ENCODE assay signal across 1 cellular context in genomic region chr2:121260370-121261154, GRCh38.
TF ChIP-seq lines count a peak whose summit lies in the region.

No MANE protein-coding gene starts in this region.

TF ChIP-seq in HEK293, 187 proteins besides CTCF, POLR2A, EP300 and RAD21 (continued from another document and continues in another):
- TF ChIP-seq, protein P1, sequence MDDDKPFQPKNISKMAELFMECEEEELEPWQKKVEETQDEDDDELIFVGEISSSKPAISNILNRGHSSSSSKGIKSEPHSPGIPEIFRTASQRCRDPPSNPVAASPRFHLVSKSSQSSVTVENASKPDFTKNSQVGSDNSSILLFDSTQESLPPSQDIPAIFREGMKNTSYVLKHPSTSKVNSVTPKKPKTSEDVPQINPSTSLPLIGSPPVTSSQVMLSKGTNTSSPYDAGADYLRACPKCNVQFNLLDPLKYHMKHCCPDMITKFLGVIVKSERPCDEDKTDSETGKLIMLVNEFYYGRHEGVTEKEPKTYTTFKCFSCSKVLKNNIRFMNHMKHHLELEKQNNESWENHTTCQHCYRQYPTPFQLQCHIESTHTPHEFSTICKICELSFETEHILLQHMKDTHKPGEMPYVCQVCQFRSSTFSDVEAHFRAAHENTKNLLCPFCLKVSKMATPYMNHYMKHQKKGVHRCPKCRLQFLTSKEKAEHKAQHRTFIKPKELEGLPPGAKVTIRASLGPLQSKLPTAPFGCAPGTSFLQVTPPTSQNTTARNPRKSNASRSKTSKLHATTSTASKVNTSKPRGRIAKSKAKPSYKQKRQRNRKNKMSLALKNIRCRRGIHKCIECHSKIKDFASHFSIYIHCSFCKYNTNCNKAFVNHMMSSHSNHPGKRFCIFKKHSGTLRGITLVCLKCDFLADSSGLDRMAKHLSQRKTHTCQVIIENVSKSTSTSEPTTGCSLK (tag by site-specific recombination; IDR thresholded peaks at IDR 0.05): no peak
- TF ChIP-seq FEZF1 (tag by site-specific recombination; IDR thresholded peaks at IDR 0.05): peak; percentile 61
- TF ChIP-seq ZNF23 (tag by site-specific recombination; IDR thresholded peaks at IDR 0.05; ENCODE audit: borderline replicate concordance): no peak
- no peak for TF ChIP-seq PRDM1 (tag by site-specific recombination; IDR thresholded peaks at IDR 0.05)
- TF ChIP-seq ZNF16 (tag by site-specific recombination; IDR thresholded peaks at IDR 0.05; ENCODE audit: low read depth): no peak
- no peak for TF ChIP-seq ZNF341 (tag by site-specific recombination; IDR thresholded peaks at IDR 0.05; ENCODE audit: low read depth)
- no peak for TF ChIP-seq ZBTB1 (tag by site-specific recombination; IDR thresholded peaks at IDR 0.05)
- TF ChIP-seq OSR2 (tag by site-specific recombination; IDR thresholded peaks at IDR 0.05): peak; percentile 40; the same call in 1 of the 2 replicates
- TF ChIP-seq ZFP37 (tag by site-specific recombination; IDR thresholded peaks at IDR 0.05): no peak
- TF ChIP-seq MZF1 (tag by site-specific recombination; IDR thresholded peaks at IDR 0.05; ENCODE audit: borderline replicate concordance): no peak
- no peak for TF ChIP-seq ZNF610 (tag by site-specific recombination; IDR thresholded peaks at IDR 0.05; ENCODE audit: borderline replicate concordance)
- no peak for TF ChIP-seq BCL11B (tag by site-specific recombination; IDR thresholded peaks at IDR 0.05; ENCODE audit: low read depth)
- no peak for TF ChIP-seq ZNF473 (tag by site-specific recombination; IDR thresholded peaks at IDR 0.05)
- TF ChIP-seq ZNF416 (tag by site-specific recombination; IDR thresholded peaks at IDR 0.05): no peak
- no peak for TF ChIP-seq ZNF791 (tag by site-specific recombination; IDR thresholded peaks at IDR 0.05)
- no peak for TF ChIP-seq HOXD13 (CRISPR knock-in tag; IDR thresholded peaks at IDR 0.05; ENCODE audit: borderline replicate concordance)
- no peak for TF ChIP-seq ZBTB20 (tag by site-specific recombination; IDR thresholded peaks at IDR 0.05)
- no peak for TF ChIP-seq ZNF513 (tag by site-specific recombination; IDR thresholded peaks at IDR 0.05)
- TF ChIP-seq BCL11A (tag by site-specific recombination; IDR thresholded peaks at IDR 0.05; ENCODE audit: low read depth): no peak
- no peak for TF ChIP-seq ZNF626 (tag by site-specific recombination; IDR thresholded peaks at IDR 0.05)
- no peak for TF ChIP-seq ZNF548 (tag by site-specific recombination; IDR thresholded peaks at IDR 0.05)
- TF ChIP-seq, protein P2, sequence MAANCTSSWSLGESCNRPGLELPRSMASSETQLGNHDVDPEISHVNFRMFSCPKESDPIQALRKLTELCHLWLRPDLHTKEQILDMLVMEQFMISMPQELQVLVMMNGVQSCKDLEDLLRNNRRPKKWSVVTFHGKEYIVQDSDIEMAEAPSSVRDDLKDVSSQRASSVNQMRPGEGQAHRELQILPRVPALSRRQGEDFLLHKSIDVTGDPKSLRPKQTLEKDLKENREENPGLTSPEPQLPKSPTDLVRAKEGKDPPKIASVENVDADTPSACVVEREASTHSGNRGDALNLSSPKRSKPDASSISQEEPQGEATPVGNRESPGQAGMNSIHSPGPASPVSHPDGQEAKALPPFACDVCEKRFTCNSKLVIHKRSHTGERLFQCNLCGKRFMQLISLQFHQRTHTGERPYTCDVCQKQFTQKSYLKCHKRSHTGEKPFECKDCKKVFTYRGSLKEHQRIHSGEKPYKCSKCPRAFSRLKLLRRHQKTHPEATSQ (tag by site-specific recombination; IDR thresholded peaks at IDR 0.05): no peak
- TF ChIP-seq ZNF549 (tag by site-specific recombination; IDR thresholded peaks at IDR 0.05): no peak
- no peak for TF ChIP-seq ZBTB21 (tag by site-specific recombination; IDR thresholded peaks at IDR 0.05)
- TF ChIP-seq ATF2 (tag by site-specific recombination; IDR thresholded peaks at IDR 0.05; ENCODE audit: low read depth): no peak
- TF ChIP-seq, protein P3, sequence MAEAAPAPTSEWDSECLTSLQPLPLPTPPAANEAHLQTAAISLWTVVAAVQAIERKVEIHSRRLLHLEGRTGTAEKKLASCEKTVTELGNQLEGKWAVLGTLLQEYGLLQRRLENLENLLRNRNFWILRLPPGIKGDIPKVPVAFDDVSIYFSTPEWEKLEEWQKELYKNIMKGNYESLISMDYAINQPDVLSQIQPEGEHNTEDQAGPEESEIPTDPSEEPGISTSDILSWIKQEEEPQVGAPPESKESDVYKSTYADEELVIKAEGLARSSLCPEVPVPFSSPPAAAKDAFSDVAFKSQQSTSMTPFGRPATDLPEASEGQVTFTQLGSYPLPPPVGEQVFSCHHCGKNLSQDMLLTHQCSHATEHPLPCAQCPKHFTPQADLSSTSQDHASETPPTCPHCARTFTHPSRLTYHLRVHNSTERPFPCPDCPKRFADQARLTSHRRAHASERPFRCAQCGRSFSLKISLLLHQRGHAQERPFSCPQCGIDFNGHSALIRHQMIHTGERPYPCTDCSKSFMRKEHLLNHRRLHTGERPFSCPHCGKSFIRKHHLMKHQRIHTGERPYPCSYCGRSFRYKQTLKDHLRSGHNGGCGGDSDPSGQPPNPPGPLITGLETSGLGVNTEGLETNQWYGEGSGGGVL (tag by site-specific recombination; IDR thresholded peaks at IDR 0.05): no peak
- TF ChIP-seq, protein P4, sequence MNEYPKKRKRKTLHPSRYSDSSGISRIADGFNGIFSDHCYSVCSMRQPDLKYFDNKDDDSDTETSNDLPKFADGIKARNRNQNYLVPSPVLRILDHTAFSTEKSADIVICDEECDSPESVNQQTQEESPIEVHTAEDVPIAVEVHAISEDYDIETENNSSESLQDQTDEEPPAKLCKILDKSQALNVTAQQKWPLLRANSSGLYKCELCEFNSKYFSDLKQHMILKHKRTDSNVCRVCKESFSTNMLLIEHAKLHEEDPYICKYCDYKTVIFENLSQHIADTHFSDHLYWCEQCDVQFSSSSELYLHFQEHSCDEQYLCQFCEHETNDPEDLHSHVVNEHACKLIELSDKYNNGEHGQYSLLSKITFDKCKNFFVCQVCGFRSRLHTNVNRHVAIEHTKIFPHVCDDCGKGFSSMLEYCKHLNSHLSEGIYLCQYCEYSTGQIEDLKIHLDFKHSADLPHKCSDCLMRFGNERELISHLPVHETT (tag by site-specific recombination; IDR thresholded peaks at IDR 0.05): no peak
- no peak for TF ChIP-seq ZNF391 (tag by site-specific recombination; IDR thresholded peaks at IDR 0.05; ENCODE audit: borderline replicate concordance, low read depth)
- no peak for TF ChIP-seq ZBTB7A (tag by site-specific recombination; IDR thresholded peaks at IDR 0.05; ENCODE audit: low read depth)
- no peak for TF ChIP-seq TCF7L2 (IDR thresholded peaks at IDR 0.05; ENCODE audit: borderline replicate concordance, low read depth, low read length)
- TF ChIP-seq ZIC2 (tag by site-specific recombination; IDR thresholded peaks at IDR 0.05): peak; percentile 99
- TF ChIP-seq SP2 (tag by site-specific recombination; IDR thresholded peaks at IDR 0.05): no peak
- TF ChIP-seq SALL2 (tag by site-specific recombination; IDR thresholded peaks at IDR 0.05; ENCODE audit: borderline replicate concordance): no peak
- no peak for TF ChIP-seq ZNF521 (tag by site-specific recombination; IDR thresholded peaks at IDR 0.05)
- no peak for TF ChIP-seq ZNF2 (tag by site-specific recombination; IDR thresholded peaks at IDR 0.05)
- TF ChIP-seq TSHZ1 (tag by site-specific recombination; IDR thresholded peaks at IDR 0.05; ENCODE audit: borderline replicate concordance): no peak
- no peak for TF ChIP-seq ZNF514 (tag by site-specific recombination; IDR thresholded peaks at IDR 0.05)
- no peak for TF ChIP-seq ZSCAN4 (tag by site-specific recombination; IDR thresholded peaks at IDR 0.05)
- no peak for TF ChIP-seq ZNF350 (tag by site-specific recombination; IDR thresholded peaks at IDR 0.05)
- no peak for TF ChIP-seq PRDM2 (tag by site-specific recombination; IDR thresholded peaks at IDR 0.05; ENCODE audit: borderline replicate concordance)
- no peak for TF ChIP-seq ZNF121 (tag by site-specific recombination; IDR thresholded peaks at IDR 0.05)
- TF ChIP-seq ZNF701 (tag by site-specific recombination; IDR thresholded peaks at IDR 0.05): no peak
- peak; percentile 55; the same call in 1 of the 2 replicates for TF ChIP-seq ZNF664 (tag by site-specific recombination; IDR thresholded peaks at IDR 0.05)
